In the genomic region with DNA sequence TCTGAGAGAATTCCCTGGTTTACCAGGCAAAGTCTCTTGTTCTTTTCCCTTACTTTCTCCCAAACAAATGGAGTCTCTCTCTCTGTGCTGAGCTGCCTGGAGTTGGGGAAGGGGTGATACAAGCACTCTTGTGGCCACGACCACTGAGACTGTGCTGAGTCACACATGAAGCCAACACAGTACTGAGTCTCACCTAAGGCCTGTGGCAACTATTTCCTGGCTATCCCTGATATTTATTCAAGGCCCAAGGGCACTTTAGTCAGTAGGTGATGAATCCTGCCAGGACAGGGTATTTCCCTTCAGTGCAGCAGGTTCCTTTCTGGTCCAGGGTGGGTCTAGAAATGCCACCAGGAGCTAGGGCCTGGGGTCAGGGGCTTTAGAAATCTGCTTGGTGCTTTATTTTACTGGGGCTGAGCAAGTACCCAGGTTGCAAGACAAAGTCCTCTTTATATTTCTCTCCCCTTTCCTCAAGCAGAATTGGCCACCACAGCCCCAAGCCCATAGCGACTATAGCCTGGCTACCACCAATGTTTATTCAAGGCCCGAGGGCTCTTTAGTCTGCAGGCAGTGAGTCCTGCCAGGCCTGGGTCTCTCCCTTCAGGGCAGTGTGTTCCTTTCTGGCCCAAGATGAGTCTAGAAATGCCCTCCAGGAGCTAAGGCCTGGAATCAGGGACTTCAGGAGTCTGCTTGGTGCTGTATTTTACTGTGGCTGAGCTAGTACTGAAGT, we compare ENCODE assay signal across 2 cellular contexts.
TF ChIP-seq lines count a peak whose summit lies in the region.

No MANE protein-coding gene starts in this region.

TF ChIP-seq in A549, 52 proteins besides CTCF, POLR2A, EP300 and RAD21:
- TF ChIP-seq MAZ (IDR thresholded peaks at IDR 0.05; ENCODE audit: borderline replicate concordance, low read depth, low read length): no peak
- no peak for TF ChIP-seq GATA3 (IDR thresholded peaks at IDR 0.05; ENCODE audit: borderline replicate concordance)
- no peak for TF ChIP-seq MAFK (IDR thresholded peaks at IDR 0.05; ENCODE audit: partially characterized antibody)
- TF ChIP-seq, protein P1, sequence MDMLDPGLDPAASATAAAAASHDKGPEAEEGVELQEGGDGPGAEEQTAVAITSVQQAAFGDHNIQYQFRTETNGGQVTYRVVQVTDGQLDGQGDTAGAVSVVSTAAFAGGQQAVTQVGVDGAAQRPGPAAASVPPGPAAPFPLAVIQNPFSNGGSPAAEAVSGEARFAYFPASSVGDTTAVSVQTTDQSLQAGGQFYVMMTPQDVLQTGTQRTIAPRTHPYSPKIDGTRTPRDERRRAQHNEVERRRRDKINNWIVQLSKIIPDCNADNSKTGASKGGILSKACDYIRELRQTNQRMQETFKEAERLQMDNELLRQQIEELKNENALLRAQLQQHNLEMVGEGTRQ (IDR thresholded peaks at IDR 0.05): no peak
- no peak for TF ChIP-seq CHD4 (IDR thresholded peaks at IDR 0.05; ENCODE audit: borderline replicate concordance)
- TF ChIP-seq RCOR1 (IDR thresholded peaks at IDR 0.05; ENCODE audit: low read depth, low read length): no peak
- no peak for TF ChIP-seq SMC3 (IDR thresholded peaks at IDR 0.05)
- no peak for TF ChIP-seq TFCP2L1 (CRISPR knock-in tag; IDR thresholded peaks at IDR 0.05)
- TF ChIP-seq ZFP36 (IDR thresholded peaks at IDR 0.05; ENCODE audit: borderline replicate concordance, partially characterized antibody): no peak

TF ChIP-seq in HCT116, 20 proteins besides CTCF, POLR2A, EP300 and RAD21:
- TF ChIP-seq YY1 (IDR thresholded peaks at IDR 0.05; ENCODE audit: extremely low read depth, insufficient replicate concordance, low read depth, low read length) (no peak), SP1 (IDR thresholded peaks at IDR 0.05; ENCODE audit: low read depth) (no peak)
- TF ChIP-seq, protein P2, sequence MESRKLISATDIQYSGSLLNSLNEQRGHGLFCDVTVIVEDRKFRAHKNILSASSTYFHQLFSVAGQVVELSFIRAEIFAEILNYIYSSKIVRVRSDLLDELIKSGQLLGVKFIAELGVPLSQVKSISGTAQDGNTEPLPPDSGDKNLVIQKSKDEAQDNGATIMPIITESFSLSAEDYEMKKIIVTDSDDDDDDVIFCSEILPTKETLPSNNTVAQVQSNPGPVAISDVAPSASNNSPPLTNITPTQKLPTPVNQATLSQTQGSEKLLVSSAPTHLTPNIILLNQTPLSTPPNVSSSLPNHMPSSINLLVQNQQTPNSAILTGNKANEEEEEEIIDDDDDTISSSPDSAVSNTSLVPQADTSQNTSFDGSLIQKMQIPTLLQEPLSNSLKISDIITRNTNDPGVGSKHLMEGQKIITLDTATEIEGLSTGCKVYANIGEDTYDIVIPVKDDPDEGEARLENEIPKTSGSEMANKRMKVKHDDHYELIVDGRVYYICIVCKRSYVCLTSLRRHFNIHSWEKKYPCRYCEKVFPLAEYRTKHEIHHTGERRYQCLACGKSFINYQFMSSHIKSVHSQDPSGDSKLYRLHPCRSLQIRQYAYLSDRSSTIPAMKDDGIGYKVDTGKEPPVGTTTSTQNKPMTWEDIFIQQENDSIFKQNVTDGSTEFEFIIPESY (IDR thresholded peaks at IDR 0.05; ENCODE audit: extremely low read depth, insufficient replicate concordance, low read length): no peak
- TF ChIP-seq, protein P3, sequence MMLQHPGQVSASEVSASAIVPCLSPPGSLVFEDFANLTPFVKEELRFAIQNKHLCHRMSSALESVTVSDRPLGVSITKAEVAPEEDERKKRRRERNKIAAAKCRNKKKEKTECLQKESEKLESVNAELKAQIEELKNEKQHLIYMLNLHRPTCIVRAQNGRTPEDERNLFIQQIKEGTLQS (IDR thresholded peaks at IDR 0.05): no peak
